In the genomic region with DNA sequence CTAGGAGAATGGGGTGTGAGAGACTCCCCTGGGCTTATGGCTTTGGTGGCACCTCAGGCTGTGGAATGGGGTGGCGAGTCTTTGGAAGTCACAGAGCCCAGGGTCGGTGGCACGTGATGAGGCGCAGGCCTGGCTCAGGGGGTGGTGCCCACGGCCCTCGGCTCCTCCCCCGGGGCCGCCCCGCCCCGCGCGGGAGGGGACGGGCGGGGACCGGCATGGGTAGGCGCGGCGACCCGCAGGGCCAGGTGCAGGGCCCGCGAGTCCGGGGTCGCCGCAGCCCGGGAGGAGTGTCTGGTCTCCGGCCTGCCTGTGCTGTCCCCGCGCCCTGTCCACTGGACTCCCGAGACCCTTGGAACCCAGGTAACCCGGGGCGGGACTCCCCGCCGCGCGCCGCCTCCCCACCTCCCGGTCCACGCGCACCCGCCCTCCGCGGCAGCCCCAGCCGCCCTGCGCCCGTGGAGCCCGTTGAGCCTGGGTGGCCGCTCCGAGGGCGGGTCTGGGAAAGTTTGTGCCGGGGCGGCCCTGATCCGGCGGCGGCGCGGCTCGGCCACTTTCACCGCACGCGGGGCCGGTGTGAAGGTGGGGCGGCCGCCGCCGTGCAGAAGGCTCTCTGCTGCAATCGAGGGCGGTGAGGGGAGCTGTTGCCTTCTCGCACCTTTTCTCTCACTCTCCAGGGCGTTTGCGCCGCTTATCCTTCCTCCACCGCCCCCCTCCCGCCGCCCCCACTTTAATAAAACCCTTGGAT, we compare ENCODE assay signal across 9 cellular contexts. TPM values are rescaled to one million over a fixed set of nuclear protein-coding genes. Genes with fewer than 3 reads are reported as not detected.
DNase-seq lines count a peak whose midpoint lies in the region; ATAC-seq and TF ChIP-seq lines count a peak whose summit lies in the region.
"Had no signal": no experiment of that assay in that cellular context is flagged by ENCODE, and none has a peak within 500 bp of the region (broad histone marks: within the 10 kb centered on the region; RNA-seq: fewer than 3 reads in every experiment).

A gene with protein sequence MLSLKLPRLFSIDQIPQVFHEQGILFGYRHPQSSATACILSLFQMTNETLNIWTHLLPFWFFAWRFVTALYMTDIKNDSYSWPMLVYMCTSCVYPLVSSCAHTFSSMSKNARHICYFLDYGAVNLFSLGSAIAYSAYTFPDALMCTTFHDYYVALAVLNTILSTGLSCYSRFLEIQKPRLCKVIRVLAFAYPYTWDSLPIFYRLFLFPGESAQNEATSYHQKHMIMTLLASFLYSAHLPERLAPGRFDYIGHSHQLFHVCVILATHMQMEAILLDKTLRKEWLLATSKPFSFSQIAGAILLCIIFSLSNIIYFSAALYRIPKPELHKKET (plus strand): TSS at position 216 of the 745 bp plus-strand sequence. CDS start 61,169 bp downstream, outside the sequence.

- WGBS in gastroesophageal sphincter (ENCODE audit: low coverage in 1 of 2), 2 donors = 0% methylated on average over 7 of the region's 74 CpGs; no CpG with 5 or more reads in 1 of the 2 donors
- 2 to 3% (median 2%) methylated on average over 50 to 74 of the region's 74 CpGs for WGBS in ovary, 3 donors

- H3K4me3 ChIP-seq in BE2C (ENCODE audit: low read depth, low read length) (peak within 1 kb of the TSS; percentile 31), WERI-Rb-1 (ENCODE audit: low read depth, low read length) (peak within 1 kb of the TSS; percentile 43), gastroesophageal sphincter (peak within 1 kb of the TSS; percentile 20 to 57), ovary (peak within 1 kb of the TSS; percentile 33)

- H3K27ac ChIP-seq in WERI-Rb-1 (peak within 1 kb of the TSS; percentile 23; the same call in 1 of the 2 replicates), gastroesophageal sphincter (peak within 1 kb of the TSS in 1 of 4 donors; percentile 35), ovary (no peak within 1 kb of the TSS)

- peak; percentile 68 for DNase-seq in BE2C
- peak; percentile 22 for DNase-seq in HT1080 (ENCODE audit: low read depth)
- peak; percentile 52 for DNase-seq in WERI-Rb-1
- peak in 2 of 5 donors; percentile 25 to 45 for DNase-seq in ovary
- no peak for DNase-seq in cerebellar cortex (ENCODE audit: low spot score)
- no peak for DNase-seq in NCI-H524 treated with DMSO at 0.1 percent for 48 hours (lab: John Stamatoyannopoulos, UW)

- intact Hi-C loops in ovary (cut with DNase I) = no loop called here

- H3K27me3 ChIP-seq in BE2C (peaks cover 15% of the 10 kb centered on the region), WERI-Rb-1 (ENCODE audit: insufficient read depth, low read depth, severe bottlenecking) (peaks cover 4% of the 10 kb centered on the region), gastroesophageal sphincter (peaks cover 79% of the 10 kb centered on the region), ovary (no peaks in the 10 kb centered on the region)

- H3K36me3 ChIP-seq in BE2C = no peaks in the 10 kb centered on the region
- H3K36me3 ChIP-seq in WERI-Rb-1 = no peaks in the 10 kb centered on the region
- no peaks in the 10 kb centered on the region for H3K36me3 ChIP-seq in gastroesophageal sphincter
- H3K36me3 ChIP-seq in ovary = no peaks in the 10 kb centered on the region

- TF ChIP-seq POLR2A in gastroesophageal sphincter (IDR thresholded peaks at IDR 0.05) = no peak
- TF ChIP-seq POLR2A in ovary (IDR thresholded peaks at IDR 0.05) = no peak

- ATAC-seq in gastroesophageal sphincter = peak; percentile 59
- ATAC-seq in GM18520 (IDR thresholded peaks at IDR 0.05; ENCODE audit: unreplicated experiment) = no peak

- H3K4me1 ChIP-seq in BE2C (no peaks in the 10 kb centered on the region), gastroesophageal sphincter (peaks cover 0 to 13% (median 7%) of the 10 kb centered on the region in 3 donors), ovary (ENCODE audit: insufficient read depth) (no peaks in the 10 kb centered on the region)

- H3K9me3 ChIP-seq in BE2C (no peaks in the 10 kb centered on the region), WERI-Rb-1 (ENCODE audit: severe bottlenecking) (peaks cover 4% of the 10 kb centered on the region), gastroesophageal sphincter (no peaks in the 10 kb centered on the region), ovary (no peaks in the 10 kb centered on the region)

- TF ChIP-seq CTCF in BE2C (IDR thresholded peaks at IDR 0.05; ENCODE audit: low read depth, low read length) (no peak), WERI-Rb-1 (IDR thresholded peaks at IDR 0.05; ENCODE audit: low read depth, low read length) (no peak), gastroesophageal sphincter (IDR thresholded peaks at IDR 0.05) (no peak), ovary (IDR thresholded peaks at IDR 0.05) (no peak)

- no peak for TF ChIP-seq EP300 in gastroesophageal sphincter (IDR thresholded peaks at IDR 0.05)
- TF ChIP-seq EP300 in ovary (IDR thresholded peaks at IDR 0.05) = no peak

RNA-seq across cellular contexts. Expression of the gene that starts here (rescaled TPM):
- polyA plus RNA-seq in BE2C (2012; ENCODE audit: insufficient read depth, insufficient read length, low read depth) = 0.40 TPM
- total RNA-seq in HT1080 (2014; rRNA removed; shearing (Covaris generic)) = 5.3 and 6.5 TPM in 2 replicates
- 10.3 TPM in 2 replicates for polyA plus RNA-seq in HT1080 (2015; cell fraction: cytosol; rRNA removed)
- 7.5 and 8.7 TPM in 2 replicates for polyA plus RNA-seq in HT1080 (2015; cell fraction: nucleus; rRNA removed)
- total RNA-seq in gastroesophageal sphincter (1 to 10 TPM in 2 of 4 donors, under 1 TPM in 2; 0.27 to 2.6 (median 1.4) TPM), ovary (1 to 10 TPM in 1 of 7 donors, under 1 TPM in 6; 0.12 to 1.7 (median 0.66) TPM)
- polyA plus RNA-seq in ovary = 1 to 10 TPM in 1 of 2 donors, under 1 TPM in 1; 0.48 to 2.4 TPM
- total RNA-seq: glomerular endothelial cell had no signal

Comparison
In these comparisons a context has a peak if more than half of its experiments do, and no peak if none do; other contexts are left out.
1. DNase-seq: peak in BE2C (single experiment), HT1080 (single experiment) and WERI-Rb-1 (single experiment); none in cerebellar cortex (single experiment) and NCI-H524 treated with DMSO at 0.1 percent for 48 hours (single experiment).
2. Peak in every context shown above with its lines, with median percentiles within 50 percentile points of each other: H3K4me3 ChIP-seq.